Comparison of ENCODE assay signal across 8 cellular contexts in genomic region chr6:13327691-13328075, GRCh38. TPM values are rescaled to one million over a fixed set of nuclear protein-coding genes. Genes with fewer than 3 reads are reported as not detected.
DNase-seq lines count a peak whose midpoint lies in the region; ATAC-seq and TF ChIP-seq lines count a peak whose summit lies in the region.

No MANE protein-coding gene starts in this region.

- peaks cover 14% of the 10 kb centered on the region for H3K36me3 ChIP-seq in MG63
- peaks cover 5% of the 10 kb centered on the region for H3K36me3 ChIP-seq in mammary epithelial cell (ENCODE audit: insufficient read depth, low read length)
- H3K36me3 ChIP-seq in mucosa of descending colon (ENCODE audit: low read depth), result no peaks in the 10 kb centered on the region

- H3K4me3 ChIP-seq in GM12864 (ENCODE audit: low read depth, low read length) (peak overlapping the region; percentile 93), MG63 (peak overlapping the region; percentile 97), mammary epithelial cell (replicated peaks in 1 of 3; ENCODE audit: insufficient read depth in 1 of 3, low read depth in 2 of 3, low read length in 3 of 3) (peak overlapping the region; percentile 80 to 99 (median 90)), mucosa of descending colon (peak overlapping the region; percentile 59)

- CTCF ChIA-PET in mammary epithelial cell (lab: Charles Lee; ENCODE audit: low non-redundant PET), result no interaction called here

- H3K27me3 ChIP-seq in MG63 (no peaks in the 10 kb centered on the region; the same call in 1 of the 2 replicates), mammary epithelial cell (ENCODE audit: insufficient read depth, low read length) (no peaks in the 10 kb centered on the region)

- peak; percentile 8 for ATAC-seq in mucosa of descending colon
- ATAC-seq in HG03460 (IDR thresholded peaks at IDR 0.05; ENCODE audit: unreplicated experiment), result no peak

- in situ Hi-C loops in mammary epithelial cell (cut with MboI; ENCODE audit: low sequenced_read_pairs in 2 of 2), result loop anchor here in 1 of 2 donors (25.0 kb wide), 1 partner anchor 285 kb away; the partner anchor contains the start of gene NOL7

- dilution Hi-C loops in mammary epithelial cell (cut with HindIII; ENCODE audit: low sequenced_read_pairs), result no loop called here

- intact Hi-C loops in mammary epithelial cell (cut with micrococcal nuclease) (loop anchor here (1.0 to 5.0 kb wide), 2 partner anchors 370 to 416 kb away; no protein-coding TSS in a partner anchor), mucosa of descending colon (cut with DNase I, micrococcal nuclease) (no loop called here)

- H3K9me3 ChIP-seq in MG63 (no peaks in the 10 kb centered on the region), mammary epithelial cell (replicated peaks; ENCODE audit: insufficient read depth, low read length) (no peaks in the 10 kb centered on the region), mucosa of descending colon (no peaks in the 10 kb centered on the region)

- peaks cover 8% of the 10 kb centered on the region for H3K79me2 ChIP-seq in mammary epithelial cell (ENCODE audit: insufficient read depth, low read length)

- 0% methylated on average over 10 of the region's 10 CpGs for WGBS in mammary epithelial cell (ENCODE audit: low coverage, missing lambda C conversion rate)

- no TSS peak for BruUV-seq in mammary epithelial cell (replicated peaks; lab: Mats Ljungman, UMichigan)

- DNase-seq in GM12864 (ENCODE audit: low read depth) (no peak), MG63 (no peak), mammary epithelial cell (no peak), mucosa of descending colon (no peak), NCI-H2029 (lab: John Stamatoyannopoulos, UW) (no peak), OCI-M2 (lab: John Stamatoyannopoulos, UW; ENCODE audit: unreplicated experiment) (no peak), NCI-H1694 (lab: John Stamatoyannopoulos, UW) (no peak)

- peak overlapping the region; percentile 81 for H3K4me2 ChIP-seq in mammary epithelial cell (ENCODE audit: insufficient read depth, low read depth, low read length)

- TF ChIP-seq CTCF in GM12864 (IDR thresholded peaks at IDR 0.05; ENCODE audit: low read depth, low read length, missing control alignments) (no peak), mammary epithelial cell (conservative IDR thresholded peaks at IDR 0.05 in 1 of 2, IDR thresholded peaks at IDR 0.05 in 1 of 2; ENCODE audit: extremely low read depth in 1 of 2, insufficient read depth in 1 of 2, low read depth in 1 of 2, low read length in 2 of 2) (no peak), mucosa of descending colon (IDR thresholded peaks at IDR 0.05) (no peak)

- H4K20me1 ChIP-seq in mammary epithelial cell (ENCODE audit: insufficient read depth, low read length), result no peaks in the 10 kb centered on the region

- H3K4me1 ChIP-seq in mammary epithelial cell (ENCODE audit: insufficient read depth, low read length), result peaks cover 10% of the 10 kb centered on the region
- H3K4me1 ChIP-seq in mucosa of descending colon (ENCODE audit: low read depth), result peaks cover 8% of the 10 kb centered on the region

- peak overlapping the region; percentile 76 for H3K27ac ChIP-seq in mammary epithelial cell (ENCODE audit: insufficient read depth, low read depth, low read length)

- peak overlapping the region; percentile 88 for H3K9ac ChIP-seq in mammary epithelial cell (ENCODE audit: insufficient read depth, low read length)

- peak overlapping the region; percentile 93 for H2AFZ ChIP-seq in mammary epithelial cell (ENCODE audit: low read depth, low read length)

RNA-seq across cellular contexts. Expression of gene TBC1D7, which starts 0.7 kb away (rescaled TPM):
- total RNA-seq in MG63 (2014; rRNA removed; shearing (Covaris generic); ENCODE audit: low replicate concordance), result 36.2 and 40.6 TPM in 2 replicates
- total RNA-seq in mammary epithelial cell (10 to 100 TPM; 21.0 to 22.1 TPM), mucosa of descending colon (10 to 100 TPM; 14.0 to 25.7 (median 22.4) TPM)
- 21.8 TPM for polyA plus RNA-seq in mammary epithelial cell
- polyA minus RNA-seq in mammary epithelial cell, result 30.2 TPM
